In genomic region chr17:38444151-38444550, GRCh38 we compare ENCODE assay signal across 8 cellular contexts.
DNase-seq lines count a peak whose midpoint lies in the region; ATAC-seq and TF ChIP-seq lines count a peak whose summit lies in the region.

No MANE protein-coding gene starts in this region.

- no peak overlapping the region for H3K4me3 ChIP-seq in astrocyte of the cerebellum (ENCODE audit: low read depth, low read length)

- TF ChIP-seq CTCF in GM12872 (IDR thresholded peaks at IDR 0.05; ENCODE audit: insufficient read depth, low read depth, low read length) = peak; percentile 97
- TF ChIP-seq CTCF in astrocyte of the cerebellum (IDR thresholded peaks at IDR 0.05; ENCODE audit: low read depth, low read length, missing control alignments) = peak; percentile 92

- in situ Hi-C loops in astrocyte of the cerebellum (cut with HindIII; ENCODE audit: low sequenced_read_pairs) = no loop called here

- no peak for ATAC-seq in GM21576 (IDR thresholded peaks at IDR 0.05; ENCODE audit: unreplicated experiment)

- DNase-seq in NCI-H1092 treated with DMSO at 0.1 percent for 48 hours (lab: John Stamatoyannopoulos, UW) (peak; percentile 80), T-helper 22 cell (ENCODE audit: low read depth) (peak; percentile 15), astrocyte of the cerebellum (ENCODE audit: low read depth) (no peak), iPS-NIHi11 (ENCODE audit: low spot score) (peak; percentile 82), NCI-H187 treated with DMSO at 0.1 percent for 48 hours (lab: John Stamatoyannopoulos, UW) (no peak)
- peak; percentile 23 to 52 for DNase-seq in stimulated activated CD4-positive, alpha-beta T cell treated with anti-CD3 and anti-CD28 coated beads, Interleukin-12 subunit alpha, Interleukin-12 subunit beta, amount 100 ng/mL, for 24 hours (ENCODE audit: low read depth in 2 of 2)

Comparison
In these comparisons a context has a peak if more than half of its experiments do, and no peak if none do; other contexts are left out.
1. DNase-seq: peak in NCI-H1092 treated with DMSO at 0.1 percent for 48 hours (single experiment), T-helper 22 cell (single experiment), iPS-NIHi11 (single experiment) and stimulated activated CD4-positive, alpha-beta T cell treated with anti-CD3 and anti-CD28 coated beads, Interleukin-12 subunit alpha, Interleukin-12 subunit beta, amount 100 ng/mL, for 24 hours (2 of 2); none in astrocyte of the cerebellum (single experiment) and NCI-H187 treated with DMSO at 0.1 percent for 48 hours (single experiment).